Comparison of ENCODE assay signal across 30 cellular contexts in genomic region chr14:59847711-59848110, GRCh38. TPM values are rescaled to one million over a fixed set of nuclear protein-coding genes. Genes with fewer than 3 reads are reported as not detected.
A peak's percentile ranks its signal among the peaks of the same experiment; 100 is the strongest.
DNase-seq lines count a peak whose midpoint lies in the region; ATAC-seq, FAIRE-seq and TF ChIP-seq lines count a peak whose summit lies in the region.
"Had no signal": no experiment of that assay in that cellular context is flagged by ENCODE, and none has a peak within 500 bp of the region (broad histone marks: within the 10 kb centered on the region; RNA-seq: fewer than 3 reads in every experiment).

No MANE protein-coding gene starts in this region.

- no peaks in the 10 kb centered on the region for H3K9me3 ChIP-seq in OCI-LY3 (ENCODE audit: insufficient read depth, low read length)
- H3K9me3 ChIP-seq in mucosa of descending colon: no peaks in the 10 kb centered on the region
- H3K9me3 ChIP-seq: BLaER1 treated with 17β-estradiol and CSF1 and Interleukin-3, amounts not matched to agents 10 nM and 100 nM; SJCRH30 had no signal

- H4K20me1 ChIP-seq in OCI-LY3 (ENCODE audit: insufficient read depth, low read length): no peaks in the 10 kb centered on the region
- H4K20me1 ChIP-seq: BLaER1 treated with 17β-estradiol and CSF1 and Interleukin-3, amounts not matched to agents 10 nM and 100 nM had no signal

- H3K4me2 ChIP-seq in OCI-LY3 (ENCODE audit: low read length): no peak overlapping the region
- H3K4me2 ChIP-seq: PC-9 had no signal

- TF ChIP-seq CTCF in C4-2B (conservative IDR thresholded peaks at IDR 0.05) (no peak), OCI-LY3 (IDR thresholded peaks at IDR 0.05; ENCODE audit: low read depth, low read length) (no peak), mucosa of descending colon (IDR thresholded peaks at IDR 0.05) (no peak)

- H3K27ac ChIP-seq in C4-2B (peak overlapping the region; percentile 36; the same call in 1 of the 2 replicates), OCI-LY3 (ENCODE audit: low read length) (no peak overlapping the region)
- H3K27ac ChIP-seq: BLaER1 treated with 17β-estradiol and CSF1 and Interleukin-3, amounts not matched to agents 10 nM and 100 nM; PC-9; SJCRH30 had no signal

- H3K4me1 ChIP-seq in OCI-LY3 (ENCODE audit: low read length) (peaks cover 16% of the 10 kb centered on the region), mucosa of descending colon (ENCODE audit: low read depth) (no peaks in the 10 kb centered on the region)
- H3K4me1 ChIP-seq: SJCRH30 had no signal

- no peaks in the 10 kb centered on the region for H3K36me3 ChIP-seq in OCI-LY3 (replicated peaks; ENCODE audit: low read depth, low read length)
- H3K36me3 ChIP-seq in mucosa of descending colon (ENCODE audit: low read depth): no peaks in the 10 kb centered on the region
- H3K36me3 ChIP-seq: BLaER1 treated with 17β-estradiol and CSF1 and Interleukin-3, amounts not matched to agents 10 nM and 100 nM; SJCRH30 had no signal

- peak; percentile 30 for FAIRE-seq in islet of Langerhans (lab: Jason Lieb, UNC)
- FAIRE-seq: GM12892 had no signal

- peak; percentile 19 to 54 for DNase-seq in NCI-H2081 (lab: John Stamatoyannopoulos, UW)
- no peak for DNase-seq in NCI-H2081 treated with DMSO at 0.1 percent for 48 hours (lab: John Stamatoyannopoulos, UW)
- DNase-seq in NCI-H1694 (lab: John Stamatoyannopoulos, UW): no peak
- DNase-seq in mucosa of descending colon: no peak
- DNase-seq: AML-193; CD4-positive, alpha-beta memory T cell; COR-L47; DMS79; EL; GF-D8; GOT3; HCEC 1CT; Karpas-422; NCI-H1105; NCI-H1436 treated with DMSO at 0.1 percent for 48 hours; NCI-H1930; NCI-H2171; NCI-H226; NCI-H510A; NCI-H748 treated with DMSO at 0.1 percent for 48 hours; NK-92 treated with Interleukin-12 subunit alpha and Interleukin-12 subunit beta, amount 100 ng/mL, for 24 hours; PC-9; SJCRH30 had no signal

- H3K4me3 ChIP-seq in OCI-LY3 (ENCODE audit: low read length) (no peak overlapping the region), mucosa of descending colon (no peak overlapping the region)
- H3K4me3 ChIP-seq: BLaER1 treated with 17β-estradiol and CSF1 and Interleukin-3, amounts not matched to agents 10 nM and 100 nM; PC-9; SJCRH30 had no signal

- H2AFZ ChIP-seq in OCI-LY3 (ENCODE audit: low read depth, low read length): 0 out of 2 replicates have a peak overlapping the region, but pooled peaks have one; percentile 10
- H2AFZ ChIP-seq: PC-9 had no signal

- H3K79me2 ChIP-seq in OCI-LY3 (ENCODE audit: low read length): no peaks in the 10 kb centered on the region

- intact Hi-C loops in mucosa of descending colon (cut with DNase I, micrococcal nuclease): no loop called here

- no peaks in the 10 kb centered on the region; the same call in 1 of the 2 replicates for H3K27me3 ChIP-seq in OCI-LY3 (ENCODE audit: low read depth, low read length)
- H3K27me3 ChIP-seq: BLaER1 treated with 17β-estradiol and CSF1 and Interleukin-3, amounts not matched to agents 10 nM and 100 nM had no signal

- no peak for ATAC-seq in mucosa of descending colon
- ATAC-seq: Right ventricle myocardium inferior had no signal

- H3K9ac ChIP-seq in OCI-LY3 (ENCODE audit: low read length): no peak overlapping the region
- H3K9ac ChIP-seq: BLaER1 treated with 17β-estradiol and CSF1 and Interleukin-3, amounts not matched to agents 10 nM and 100 nM had no signal

RNA-seq across cellular contexts. Expression of gene RTN1, which starts 22.9 kb away (rescaled TPM):
- total RNA-seq in mucosa of descending colon: 10 to 100 TPM in 1 of 3 donors, 1 to 10 TPM in 2; 1.2 to 15.9 (median 3.8) TPM
- total RNA-seq: PC-9, RPMI7951 had no signal

Comparison
In these comparisons a context has a peak if more than half of its experiments do, and no peak if none do; other contexts are left out.
1. DNase-seq: peak in NCI-H2081 (2 of 2); none in NCI-H2081 treated with DMSO at 0.1 percent for 48 hours (single experiment), NCI-H1694 (single experiment) and mucosa of descending colon (0 of 3).